In the genomic region with DNA sequence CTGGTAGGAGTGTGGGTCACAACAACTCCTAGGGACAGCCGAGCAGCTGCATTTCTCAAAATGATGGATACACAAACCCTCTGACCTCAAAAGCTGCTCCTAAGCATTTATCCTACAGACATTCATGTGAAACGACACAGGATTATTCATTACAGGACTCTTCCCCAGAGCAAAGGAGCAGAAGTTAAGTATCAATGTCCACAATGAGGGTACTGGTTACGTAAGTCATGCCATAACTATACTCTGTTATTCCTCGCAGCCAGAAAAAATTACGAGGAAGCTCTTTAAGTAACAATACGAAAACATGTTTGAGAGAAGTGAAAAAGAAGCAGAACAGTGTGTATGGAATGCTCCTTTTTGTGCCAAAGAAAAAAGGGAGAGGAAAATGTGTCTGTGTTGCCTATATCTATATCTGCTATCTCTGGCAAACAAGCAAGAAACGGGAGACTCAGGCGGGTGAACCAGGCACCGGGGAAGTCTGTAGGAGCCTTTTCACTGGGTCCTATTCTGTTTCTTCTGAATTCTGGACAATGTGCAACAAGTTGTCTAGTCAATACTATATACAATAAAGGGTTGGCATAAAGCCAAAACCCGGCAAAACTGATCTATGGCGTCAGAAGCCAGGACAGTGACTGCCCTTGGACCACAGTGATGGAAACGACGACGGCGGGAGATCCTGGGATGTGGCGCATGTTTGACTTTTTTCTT, we compare ENCODE assay signal across 1 cellular context.
TF ChIP-seq lines count a peak whose summit lies in the region.

No MANE protein-coding gene starts in this region.

TF ChIP-seq in HepG2, 621 proteins besides CTCF, POLR2A, EP300 and RAD21 (continued from another document and continues in another):
- TF ChIP-seq, protein P1, sequence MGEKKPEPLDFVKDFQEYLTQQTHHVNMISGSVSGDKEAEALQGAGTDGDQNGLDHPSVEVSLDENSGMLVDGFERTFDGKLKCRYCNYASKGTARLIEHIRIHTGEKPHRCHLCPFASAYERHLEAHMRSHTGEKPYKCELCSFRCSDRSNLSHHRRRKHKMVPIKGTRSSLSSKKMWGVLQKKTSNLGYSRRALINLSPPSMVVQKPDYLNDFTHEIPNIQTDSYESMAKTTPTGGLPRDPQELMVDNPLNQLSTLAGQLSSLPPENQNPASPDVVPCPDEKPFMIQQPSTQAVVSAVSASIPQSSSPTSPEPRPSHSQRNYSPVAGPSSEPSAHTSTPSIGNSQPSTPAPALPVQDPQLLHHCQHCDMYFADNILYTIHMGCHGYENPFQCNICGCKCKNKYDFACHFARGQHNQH (CRISPR knock-in tag; IDR thresholded peaks at IDR 0.05), result no peak
- TF ChIP-seq PAXIP1 (CRISPR knock-in tag; conservative IDR thresholded peaks at IDR 0.05) (0 out of 2 replicates have a peak, but pooled peaks have one; percentile 12), NCOA2 (CRISPR knock-in tag; IDR thresholded peaks at IDR 0.05) (0 out of 2 replicates have a peak, but pooled peaks have one; percentile 23), NCOR1 (IDR thresholded peaks at IDR 0.05; ENCODE audit: borderline replicate concordance, low read length) (peak; percentile 39), ZNF382 (CRISPR knock-in tag; IDR thresholded peaks at IDR 0.05; ENCODE audit: borderline replicate concordance) (no peak), ZFP62 (CRISPR knock-in tag; IDR thresholded peaks at IDR 0.05) (no peak), ZNF772 (CRISPR knock-in tag; IDR thresholded peaks at IDR 0.05) (no peak), BRD4 (CRISPR knock-in tag; IDR thresholded peaks at IDR 0.05) (no peak), ELF3 (CRISPR knock-in tag; IDR thresholded peaks at IDR 0.05) (0 out of 2 replicates have a peak, but pooled peaks have one; percentile 16), ZBTB14 (CRISPR knock-in tag; IDR thresholded peaks at IDR 0.05) (no peak), ZBTB1 (CRISPR knock-in tag; IDR thresholded peaks at IDR 0.05; ENCODE audit: borderline replicate concordance) (no peak), NFYC (CRISPR knock-in tag; IDR thresholded peaks at IDR 0.05) (no peak), MXD4 (CRISPR knock-in tag; IDR thresholded peaks at IDR 0.05) (0 out of 2 replicates have a peak, but pooled peaks have one; percentile 26), ZZZ3 (CRISPR knock-in tag; IDR thresholded peaks at IDR 0.05; ENCODE audit: borderline replicate concordance) (no peak), ZNF878 (CRISPR knock-in tag; IDR thresholded peaks at IDR 0.05) (no peak), KDM6A (CRISPR knock-in tag; IDR thresholded peaks at IDR 0.05; ENCODE audit: low read depth) (no peak), SMAD3 (CRISPR knock-in tag; IDR thresholded peaks at IDR 0.05) (peak; percentile 49; the same call in 1 of the 2 replicates), ZNF496 (CRISPR knock-in tag; IDR thresholded peaks at IDR 0.05; ENCODE audit: insufficient replicate concordance) (no peak), THRA (CRISPR knock-in tag; IDR thresholded peaks at IDR 0.05; ENCODE audit: borderline replicate concordance) (peak; percentile 42; the same call in 1 of the 2 replicates), HNRNPH1 (optimal IDR thresholded peaks at IDR 0.05; ENCODE audit: low read depth, low read length) (no peak), ZNF207 (IDR thresholded peaks at IDR 0.05; ENCODE audit: borderline replicate concordance) (no peak)
- TF ChIP-seq, protein P2, sequence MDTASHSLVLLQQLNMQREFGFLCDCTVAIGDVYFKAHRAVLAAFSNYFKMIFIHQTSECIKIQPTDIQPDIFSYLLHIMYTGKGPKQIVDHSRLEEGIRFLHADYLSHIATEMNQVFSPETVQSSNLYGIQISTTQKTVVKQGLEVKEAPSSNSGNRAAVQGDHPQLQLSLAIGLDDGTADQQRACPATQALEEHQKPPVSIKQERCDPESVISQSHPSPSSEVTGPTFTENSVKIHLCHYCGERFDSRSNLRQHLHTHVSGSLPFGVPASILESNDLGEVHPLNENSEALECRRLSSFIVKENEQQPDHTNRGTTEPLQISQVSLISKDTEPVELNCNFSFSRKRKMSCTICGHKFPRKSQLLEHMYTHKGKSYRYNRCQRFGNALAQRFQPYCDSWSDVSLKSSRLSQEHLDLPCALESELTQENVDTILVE (CRISPR knock-in tag; IDR thresholded peaks at IDR 0.05), result no peak
- TF ChIP-seq, protein P3, sequence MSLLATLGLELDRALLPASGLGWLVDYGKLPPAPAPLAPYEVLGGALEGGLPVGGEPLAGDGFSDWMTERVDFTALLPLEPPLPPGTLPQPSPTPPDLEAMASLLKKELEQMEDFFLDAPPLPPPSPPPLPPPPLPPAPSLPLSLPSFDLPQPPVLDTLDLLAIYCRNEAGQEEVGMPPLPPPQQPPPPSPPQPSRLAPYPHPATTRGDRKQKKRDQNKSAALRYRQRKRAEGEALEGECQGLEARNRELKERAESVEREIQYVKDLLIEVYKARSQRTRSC (CRISPR knock-in tag; IDR thresholded peaks at IDR 0.05; ENCODE audit: low read depth), result no peak
- TF ChIP-seq, protein P4, sequence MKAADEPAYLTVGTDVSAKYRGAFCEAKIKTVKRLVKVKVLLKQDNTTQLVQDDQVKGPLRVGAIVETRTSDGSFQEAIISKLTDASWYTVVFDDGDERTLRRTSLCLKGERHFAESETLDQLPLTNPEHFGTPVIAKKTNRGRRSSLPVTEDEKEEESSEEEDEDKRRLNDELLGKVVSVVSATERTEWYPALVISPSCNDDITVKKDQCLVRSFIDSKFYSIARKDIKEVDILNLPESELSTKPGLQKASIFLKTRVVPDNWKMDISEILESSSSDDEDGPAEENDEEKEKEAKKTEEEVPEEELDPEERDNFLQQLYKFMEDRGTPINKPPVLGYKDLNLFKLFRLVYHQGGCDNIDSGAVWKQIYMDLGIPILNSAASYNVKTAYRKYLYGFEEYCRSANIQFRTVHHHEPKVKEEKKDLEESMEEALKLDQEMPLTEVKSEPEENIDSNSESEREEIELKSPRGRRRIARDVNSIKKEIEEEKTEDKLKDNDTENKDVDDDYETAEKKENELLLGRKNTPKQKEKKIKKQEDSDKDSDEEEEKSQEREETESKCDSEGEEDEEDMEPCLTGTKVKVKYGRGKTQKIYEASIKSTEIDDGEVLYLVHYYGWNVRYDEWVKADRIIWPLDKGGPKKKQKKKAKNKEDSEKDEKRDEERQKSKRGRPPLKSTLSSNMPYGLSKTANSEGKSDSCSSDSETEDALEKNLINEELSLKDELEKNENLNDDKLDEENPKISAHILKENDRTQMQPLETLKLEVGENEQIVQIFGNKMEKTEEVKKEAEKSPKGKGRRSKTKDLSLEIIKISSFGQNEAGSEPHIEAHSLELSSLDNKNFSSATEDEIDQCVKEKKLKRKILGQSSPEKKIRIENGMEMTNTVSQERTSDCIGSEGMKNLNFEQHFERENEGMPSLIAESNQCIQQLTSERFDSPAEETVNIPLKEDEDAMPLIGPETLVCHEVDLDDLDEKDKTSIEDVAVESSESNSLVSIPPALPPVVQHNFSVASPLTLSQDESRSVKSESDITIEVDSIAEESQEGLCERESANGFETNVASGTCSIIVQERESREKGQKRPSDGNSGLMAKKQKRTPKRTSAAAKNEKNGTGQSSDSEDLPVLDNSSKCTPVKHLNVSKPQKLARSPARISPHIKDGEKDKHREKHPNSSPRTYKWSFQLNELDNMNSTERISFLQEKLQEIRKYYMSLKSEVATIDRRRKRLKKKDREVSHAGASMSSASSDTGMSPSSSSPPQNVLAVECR (CRISPR knock-in tag; IDR thresholded peaks at IDR 0.05; ENCODE audit: borderline replicate concordance), result peak; percentile 7; the same call in 1 of the 2 replicates
- TF ChIP-seq, protein P5, sequence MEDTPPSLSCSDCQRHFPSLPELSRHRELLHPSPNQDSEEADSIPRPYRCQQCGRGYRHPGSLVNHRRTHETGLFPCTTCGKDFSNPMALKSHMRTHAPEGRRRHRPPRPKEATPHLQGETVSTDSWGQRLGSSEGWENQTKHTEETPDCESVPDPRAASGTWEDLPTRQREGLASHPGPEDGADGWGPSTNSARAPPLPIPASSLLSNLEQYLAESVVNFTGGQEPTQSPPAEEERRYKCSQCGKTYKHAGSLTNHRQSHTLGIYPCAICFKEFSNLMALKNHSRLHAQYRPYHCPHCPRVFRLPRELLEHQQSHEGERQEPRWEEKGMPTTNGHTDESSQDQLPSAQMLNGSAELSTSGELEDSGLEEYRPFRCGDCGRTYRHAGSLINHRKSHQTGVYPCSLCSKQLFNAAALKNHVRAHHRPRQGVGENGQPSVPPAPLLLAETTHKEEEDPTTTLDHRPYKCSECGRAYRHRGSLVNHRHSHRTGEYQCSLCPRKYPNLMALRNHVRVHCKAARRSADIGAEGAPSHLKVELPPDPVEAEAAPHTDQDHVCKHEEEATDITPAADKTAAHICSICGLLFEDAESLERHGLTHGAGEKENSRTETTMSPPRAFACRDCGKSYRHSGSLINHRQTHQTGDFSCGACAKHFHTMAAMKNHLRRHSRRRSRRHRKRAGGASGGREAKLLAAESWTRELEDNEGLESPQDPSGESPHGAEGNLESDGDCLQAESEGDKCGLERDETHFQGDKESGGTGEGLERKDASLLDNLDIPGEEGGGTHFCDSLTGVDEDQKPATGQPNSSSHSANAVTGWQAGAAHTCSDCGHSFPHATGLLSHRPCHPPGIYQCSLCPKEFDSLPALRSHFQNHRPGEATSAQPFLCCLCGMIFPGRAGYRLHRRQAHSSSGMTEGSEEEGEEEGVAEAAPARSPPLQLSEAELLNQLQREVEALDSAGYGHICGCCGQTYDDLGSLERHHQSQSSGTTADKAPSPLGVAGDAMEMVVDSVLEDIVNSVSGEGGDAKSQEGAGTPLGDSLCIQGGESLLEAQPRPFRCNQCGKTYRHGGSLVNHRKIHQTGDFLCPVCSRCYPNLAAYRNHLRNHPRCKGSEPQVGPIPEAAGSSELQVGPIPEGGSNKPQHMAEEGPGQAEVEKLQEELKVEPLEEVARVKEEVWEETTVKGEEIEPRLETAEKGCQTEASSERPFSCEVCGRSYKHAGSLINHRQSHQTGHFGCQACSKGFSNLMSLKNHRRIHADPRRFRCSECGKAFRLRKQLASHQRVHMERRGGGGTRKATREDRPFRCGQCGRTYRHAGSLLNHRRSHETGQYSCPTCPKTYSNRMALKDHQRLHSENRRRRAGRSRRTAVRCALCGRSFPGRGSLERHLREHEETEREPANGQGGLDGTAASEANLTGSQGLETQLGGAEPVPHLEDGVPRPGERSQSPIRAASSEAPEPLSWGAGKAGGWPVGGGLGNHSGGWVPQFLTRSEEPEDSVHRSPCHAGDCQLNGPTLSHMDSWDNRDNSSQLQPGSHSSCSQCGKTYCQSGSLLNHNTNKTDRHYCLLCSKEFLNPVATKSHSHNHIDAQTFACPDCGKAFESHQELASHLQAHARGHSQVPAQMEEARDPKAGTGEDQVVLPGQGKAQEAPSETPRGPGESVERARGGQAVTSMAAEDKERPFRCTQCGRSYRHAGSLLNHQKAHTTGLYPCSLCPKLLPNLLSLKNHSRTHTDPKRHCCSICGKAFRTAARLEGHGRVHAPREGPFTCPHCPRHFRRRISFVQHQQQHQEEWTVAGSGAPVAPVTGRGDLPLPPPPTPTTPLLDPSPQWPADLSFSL (CRISPR knock-in tag; IDR thresholded peaks at IDR 0.05), result no peak
- TF ChIP-seq, protein P6, sequence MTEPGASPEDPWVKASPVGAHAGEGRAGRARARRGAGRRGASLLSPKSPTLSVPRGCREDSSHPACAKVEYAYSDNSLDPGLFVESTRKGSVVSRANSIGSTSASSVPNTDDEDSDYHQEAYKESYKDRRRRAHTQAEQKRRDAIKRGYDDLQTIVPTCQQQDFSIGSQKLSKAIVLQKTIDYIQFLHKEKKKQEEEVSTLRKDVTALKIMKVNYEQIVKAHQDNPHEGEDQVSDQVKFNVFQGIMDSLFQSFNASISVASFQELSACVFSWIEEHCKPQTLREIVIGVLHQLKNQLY (CRISPR knock-in tag; IDR thresholded peaks at IDR 0.05), result no peak
- TF ChIP-seq, protein P7, sequence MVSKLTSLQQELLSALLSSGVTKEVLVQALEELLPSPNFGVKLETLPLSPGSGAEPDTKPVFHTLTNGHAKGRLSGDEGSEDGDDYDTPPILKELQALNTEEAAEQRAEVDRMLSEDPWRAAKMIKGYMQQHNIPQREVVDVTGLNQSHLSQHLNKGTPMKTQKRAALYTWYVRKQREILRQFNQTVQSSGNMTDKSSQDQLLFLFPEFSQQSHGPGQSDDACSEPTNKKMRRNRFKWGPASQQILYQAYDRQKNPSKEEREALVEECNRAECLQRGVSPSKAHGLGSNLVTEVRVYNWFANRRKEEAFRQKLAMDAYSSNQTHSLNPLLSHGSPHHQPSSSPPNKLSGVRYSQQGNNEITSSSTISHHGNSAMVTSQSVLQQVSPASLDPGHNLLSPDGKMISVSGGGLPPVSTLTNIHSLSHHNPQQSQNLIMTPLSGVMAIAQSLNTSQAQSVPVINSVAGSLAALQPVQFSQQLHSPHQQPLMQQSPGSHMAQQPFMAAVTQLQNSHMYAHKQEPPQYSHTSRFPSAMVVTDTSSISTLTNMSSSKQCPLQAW (CRISPR knock-in tag; IDR thresholded peaks at IDR 0.05), result no peak
